In genomic region chr16:89410322-89410721, GRCh38 we compare ENCODE assay signal across 12 cellular contexts.
A peak's percentile ranks its signal among the peaks of the same experiment; 100 is the strongest.
DNase-seq lines count a peak whose midpoint lies in the region; ATAC-seq, FAIRE-seq and TF ChIP-seq lines count a peak whose summit lies in the region.
"Had no signal": no experiment of that assay in that cellular context is flagged by ENCODE, and none has a peak within 500 bp of the region (broad histone marks: within the 10 kb centered on the region; RNA-seq: fewer than 3 reads in every experiment).

No MANE protein-coding gene starts in this region.

- TF ChIP-seq POLR2A in stomach (IDR thresholded peaks at IDR 0.05), result no peak

- no peak for ATAC-seq in activated T-cell treated with anti-CD3 and anti-CD28 coated beads, Interleukin-2, amount 50 U/mL, for 72 hours (replicated peaks in 1 of 2)
- no peak for ATAC-seq in activated naive CD4-positive, alpha-beta T cell treated with anti-CD3 and anti-CD28 coated beads, Interleukin-2, amount 50 U/mL, for 72 hours
- ATAC-seq in GM21367 (IDR thresholded peaks at IDR 0.05; ENCODE audit: unreplicated experiment), result no peak

- H3K4me1 ChIP-seq in kidney (ENCODE audit: control insufficient read depth in 1 of 2, insufficient read depth in 1 of 2, low read depth in 1 of 2, low read length in 2 of 2) (peaks cover 49 to 53% of the 10 kb centered on the region in 2 donors), stomach (peaks cover 79 to 95% (median 87%) of the 10 kb centered on the region in 4 donors)

- no peak for FAIRE-seq in kidney (lab: Jason Lieb, UNC)

- H3K9me3 Mint-ChIP-seq in activated T-cell treated with anti-CD3 and anti-CD28 coated beads, Interleukin-2, amount 50 U/mL, for 72 hours, result no peaks in the 10 kb centered on the region
- H3K9me3 Mint-ChIP-seq in activated naive CD4-positive, alpha-beta T cell treated with anti-CD3 and anti-CD28 coated beads, Interleukin-2, amount 50 U/mL, for 72 hours, result no peaks in the 10 kb centered on the region

- no peaks in the 10 kb centered on the region for H3K27me3 Mint-ChIP-seq in activated T-cell treated with anti-CD3 and anti-CD28 coated beads, Interleukin-2, amount 50 U/mL, for 72 hours (ENCODE audit: low read depth)

- peaks cover 92% of the 10 kb centered on the region for H3K4me1 Mint-ChIP-seq in activated T-cell treated with anti-CD3 and anti-CD28 coated beads, Interleukin-2, amount 50 U/mL, for 72 hours (ENCODE audit: low read depth)

- TF ChIP-seq EP300 in stomach (IDR thresholded peaks at IDR 0.05), result no peak

- no peak for DNase-seq in activated T-cell treated with anti-CD3 and anti-CD28 coated beads, Interleukin-2, amount 50 U/mL, for 72 hours
- DNase-seq in activated T-cell treated with anti-CD3 and anti-CD28 coated beads, Interleukin-2, amount 50 U/mL, for 1 hour, result no peak
- DNase-seq in activated naive CD4-positive, alpha-beta T cell treated with anti-CD3 and anti-CD28 coated beads, Interleukin-2, amount 50 U/mL, for 72 hours (ENCODE audit: low spot score in 2 of 2), result no peak
- DNase-seq in kidney (peak; percentile 21), stomach (no peak), DMS 273 (lab: John Stamatoyannopoulos, UW; ENCODE audit: unreplicated experiment) (no peak), GOT3 (lab: John Stamatoyannopoulos, UW) (no peak)
- DNase-seq: H7, SIG-M5 had no signal

- H3K27ac ChIP-seq in kidney (ENCODE audit: low read depth in 2 of 2, low read length in 2 of 2) (peak overlapping the region in 1 of 2 donors; percentile 23), stomach (peak overlapping the region; percentile 30 to 75 (median 41))

- H3K9ac ChIP-seq in kidney (ENCODE audit: low read length in 2 of 2), result no peak overlapping the region

- H3K9me3 ChIP-seq in kidney (ENCODE audit: control insufficient read depth in 1 of 2, low read length in 2 of 2) (no peaks in the 10 kb centered on the region), stomach (no peaks in the 10 kb centered on the region)
- H3K9me3 ChIP-seq: breast epithelium, left lung had no signal

- H3K27me3 ChIP-seq in stomach, result no peaks in the 10 kb centered on the region
- H3K27me3 ChIP-seq: breast epithelium, left lung had no signal

- 23 to 35% (median 25%) methylated on average over 6 of the region's 6 CpGs for WGBS in stomach, 5 donors

- H3K4me3 ChIP-seq in kidney (ENCODE audit: low read length in 2 of 2), result no peak overlapping the region
- no peak overlapping the region for H3K4me3 ChIP-seq in stomach
- H3K4me3 ChIP-seq: breast epithelium, left lung had no signal

- peaks cover 0 to 13% of the 10 kb centered on the region in 2 donors for H3K36me3 Mint-ChIP-seq in activated T-cell treated with anti-CD3 and anti-CD28 coated beads, Interleukin-2, amount 50 U/mL, for 72 hours (ENCODE audit: insufficient read depth in 2 of 2)
- H3K36me3 Mint-ChIP-seq in activated naive CD4-positive, alpha-beta T cell treated with anti-CD3 and anti-CD28 coated beads, Interleukin-2, amount 50 U/mL, for 72 hours, result no peaks in the 10 kb centered on the region

- H3K4me3 Mint-ChIP-seq in activated T-cell treated with anti-CD3 and anti-CD28 coated beads, Interleukin-2, amount 50 U/mL, for 72 hours, result peak overlapping the region; percentile 14 to 67

- H3K36me3 ChIP-seq in kidney (ENCODE audit: control insufficient read depth in 1 of 2, insufficient read depth in 2 of 2, low read length in 2 of 2) (no peaks in the 10 kb centered on the region), stomach (no peaks in the 10 kb centered on the region)
- H3K36me3 ChIP-seq: breast epithelium, left lung had no signal

- intact Hi-C loops in kidney (cut with DNase I) (no loop called here), stomach (cut with DNase I; ENCODE audit: low total_unique reads) (no loop called here)

- peak overlapping the region; percentile 83 for H3K27ac Mint-ChIP-seq in activated T-cell treated with anti-CD3 and anti-CD28 coated beads, Interleukin-2, amount 50 U/mL, for 72 hours
- peak overlapping the region; percentile 84 to 88 for H3K27ac Mint-ChIP-seq in activated naive CD4-positive, alpha-beta T cell treated with anti-CD3 and anti-CD28 coated beads, Interleukin-2, amount 50 U/mL, for 72 hours

- TF ChIP-seq CTCF in kidney (IDR thresholded peaks at IDR 0.05; ENCODE audit: borderline replicate concordance, extremely low read depth, insufficient read depth) (no peak), stomach (IDR thresholded peaks at IDR 0.05) (no peak)
